In genomic region chr15:38650384-38650783, GRCh38 we compare ENCODE assay signal across 16 cellular contexts.
DNase-seq lines count a peak whose midpoint lies in the region; ATAC-seq lines count a peak whose summit lies in the region.
"Had no signal": no experiment of that assay in that cellular context is flagged by ENCODE, and none has a peak within 500 bp of the region (broad histone marks: within the 10 kb centered on the region; RNA-seq: fewer than 3 reads in every experiment).

No MANE protein-coding gene starts in this region.

- H3K4me1 Mint-ChIP-seq in T-helper 2 cell treated with Interferon-gamma antibody and Interleukin-4, amounts not matched to agents 5 μg/mL and 100 μg/mL, for 36 hours (ENCODE audit: low read depth): peaks cover 67% of the 10 kb centered on the region
- H3K4me1 Mint-ChIP-seq in activated naive CD8-positive, alpha-beta T cell treated with anti-CD3 and anti-CD28 coated beads, Interleukin-2, amount 10 ng/mL, durations not matched to agents 7 days and 5 days: peaks cover 72% of the 10 kb centered on the region
- peaks cover 63 to 67% of the 10 kb centered on the region in 2 donors for H3K4me1 Mint-ChIP-seq in natural killer cell treated with Interleukin-12 subunit alpha and Interleukin-12 subunit beta and Interleukin-15 and Interleukin-18, amount 100 ng/mL, for 72 hours (ENCODE audit: low read depth in 2 of 2)

- no peaks in the 10 kb centered on the region for H3K36me3 ChIP-seq in Karpas-422 (ENCODE audit: insufficient read depth, low read length)
- H3K36me3 ChIP-seq: ascending aorta, lower lobe of right lung, stomach had no signal

- no peak for ATAC-seq in activated naive CD8-positive, alpha-beta T cell treated with anti-CD3 and anti-CD28 coated beads, Interleukin-2, amount 10 ng/mL, durations not matched to agents 7 days and 5 days (ENCODE audit: low read depth)
- ATAC-seq in natural killer cell treated with Interleukin-12 subunit alpha and Interleukin-12 subunit beta and Interleukin-15 and Interleukin-18, amount 100 ng/mL, for 72 hours: no peak
- no peak for ATAC-seq in left lobe of liver
- ATAC-seq: lower lobe of right lung, Right ventricle myocardium inferior had no signal

- H3K27ac Mint-ChIP-seq in T-helper 2 cell treated with Interferon-gamma antibody and Interleukin-4, amounts not matched to agents 5 μg/mL and 100 μg/mL, for 36 hours: peak overlapping the region; percentile 94
- H3K27ac Mint-ChIP-seq in activated naive CD8-positive, alpha-beta T cell treated with anti-CD3 and anti-CD28 coated beads, Interleukin-2, amount 10 ng/mL, durations not matched to agents 7 days and 5 days: peak overlapping the region; percentile 97
- H3K27ac Mint-ChIP-seq in natural killer cell treated with Interleukin-12 subunit alpha and Interleukin-12 subunit beta and Interleukin-15 and Interleukin-18, amount 100 ng/mL, for 72 hours: peak overlapping the region; percentile 94 to 97
- H3K27ac Mint-ChIP-seq: nephron had no signal

- DNase-seq in T-helper 2 cell treated with Interferon-gamma antibody and Interleukin-4, amounts not matched to agents 5 μg/mL and 100 μg/mL, for 36 hours (ENCODE audit: low spot score): no peak
- DNase-seq in T-helper 2 cell (no peak), Karpas-422 (peak; percentile 89), middle frontal gyrus (ENCODE audit: extremely low spot score, low spot score) (no peak), left lobe of liver (ENCODE audit: low spot score) (no peak), D341Med (ENCODE audit: low spot score) (no peak)
- DNase-seq in activated naive CD8-positive, alpha-beta T cell treated with anti-CD3 and anti-CD28 coated beads, Interleukin-2, amount 10 ng/mL, durations not matched to agents 7 days and 5 days: no peak
- DNase-seq in natural killer cell treated with Interleukin-12 subunit alpha and Interleukin-12 subunit beta and Interleukin-15 and Interleukin-18, amount 100 ng/mL, for 72 hours (ENCODE audit: low spot score): no peak
- DNase-seq: activated CD4-positive, CD25-positive, alpha-beta regulatory T cell treated with anti-CD3 and anti-CD28 coated beads, Interleukin-2, amount 50 U/mL, for 72 hours; lower lobe of right lung; NCI-H446; stomach had no signal

- H3K27ac ChIP-seq in Karpas-422 (ENCODE audit: low read length): peak overlapping the region; percentile 97
- H3K27ac ChIP-seq: ascending aorta, epithelial cell of prostate, lower lobe of right lung, stomach had no signal

- peak overlapping the region; percentile 69 for H3K9ac ChIP-seq in Karpas-422 (ENCODE audit: low read length)

- peak overlapping the region; percentile 86 for H3K4me3 Mint-ChIP-seq in T-helper 2 cell treated with Interferon-gamma antibody and Interleukin-4, amounts not matched to agents 5 μg/mL and 100 μg/mL, for 36 hours
- H3K4me3 Mint-ChIP-seq in activated naive CD8-positive, alpha-beta T cell treated with anti-CD3 and anti-CD28 coated beads, Interleukin-2, amount 10 ng/mL, durations not matched to agents 7 days and 5 days: peak overlapping the region; percentile 84
- peak overlapping the region; percentile 73 for H3K4me3 Mint-ChIP-seq in natural killer cell treated with Interleukin-12 subunit alpha and Interleukin-12 subunit beta and Interleukin-15 and Interleukin-18, amount 100 ng/mL, for 72 hours
- H3K4me3 Mint-ChIP-seq: nephron had no signal

- no peaks in the 10 kb centered on the region for H3K27me3 ChIP-seq in Karpas-422 (ENCODE audit: low read length)
- H3K27me3 ChIP-seq: ascending aorta, stomach had no signal

- H3K79me2 ChIP-seq in Karpas-422 (ENCODE audit: low read length): no peaks in the 10 kb centered on the region

- POLR2A ChIA-PET in activated naive CD8-positive, alpha-beta T cell treated with anti-CD3 and anti-CD28 coated beads, Interleukin-2, amount 10 ng/mL, durations not matched to agents 7 days and 5 days (lab: Charles Lee): interaction anchor here (0.9 to 8.6 kb wide), 10 partner anchors 8 to 153 kb away, joined by 3 to 256 read pairs (median 35); partner anchors contain the start of gene RASGRP1

- peak overlapping the region; percentile 75 for H3K4me2 ChIP-seq in Karpas-422 (ENCODE audit: low read depth, low read length, poor library complexity, severe bottlenecking)

- no peaks in the 10 kb centered on the region for H3K9me2 ChIP-seq in Karpas-422 (replicated peaks; ENCODE audit: insufficient read depth, low read length)

- H3K27me3 Mint-ChIP-seq in T-helper 2 cell treated with Interferon-gamma antibody and Interleukin-4, amounts not matched to agents 5 μg/mL and 100 μg/mL, for 36 hours (ENCODE audit: low read depth): no peaks in the 10 kb centered on the region
- no peaks in the 10 kb centered on the region for H3K27me3 Mint-ChIP-seq in activated naive CD8-positive, alpha-beta T cell treated with anti-CD3 and anti-CD28 coated beads, Interleukin-2, amount 10 ng/mL, durations not matched to agents 7 days and 5 days
- H3K27me3 Mint-ChIP-seq in natural killer cell treated with Interleukin-12 subunit alpha and Interleukin-12 subunit beta and Interleukin-15 and Interleukin-18, amount 100 ng/mL, for 72 hours: no peaks in the 10 kb centered on the region

- no peak overlapping the region for H2AFZ ChIP-seq in Karpas-422 (ENCODE audit: low read length)

- peaks cover 61% of the 10 kb centered on the region for H3K4me1 ChIP-seq in Karpas-422 (ENCODE audit: low read length)
- H3K4me1 ChIP-seq: ascending aorta, lower lobe of right lung had no signal

- peaks cover 14% of the 10 kb centered on the region for H3K36me3 Mint-ChIP-seq in T-helper 2 cell treated with Interferon-gamma antibody and Interleukin-4, amounts not matched to agents 5 μg/mL and 100 μg/mL, for 36 hours (ENCODE audit: low read depth)
- H3K36me3 Mint-ChIP-seq in activated naive CD8-positive, alpha-beta T cell treated with anti-CD3 and anti-CD28 coated beads, Interleukin-2, amount 10 ng/mL, durations not matched to agents 7 days and 5 days: peaks cover 14% of the 10 kb centered on the region
- H3K36me3 Mint-ChIP-seq in natural killer cell treated with Interleukin-12 subunit alpha and Interleukin-12 subunit beta and Interleukin-15 and Interleukin-18, amount 100 ng/mL, for 72 hours: peaks cover 13% of the 10 kb centered on the region

- peaks cover 10% of the 10 kb centered on the region for H3K9me3 Mint-ChIP-seq in T-helper 2 cell treated with Interferon-gamma antibody and Interleukin-4, amounts not matched to agents 5 μg/mL and 100 μg/mL, for 36 hours
- no peaks in the 10 kb centered on the region for H3K9me3 Mint-ChIP-seq in activated naive CD8-positive, alpha-beta T cell treated with anti-CD3 and anti-CD28 coated beads, Interleukin-2, amount 10 ng/mL, durations not matched to agents 7 days and 5 days
- no peaks in the 10 kb centered on the region for H3K9me3 Mint-ChIP-seq in natural killer cell treated with Interleukin-12 subunit alpha and Interleukin-12 subunit beta and Interleukin-15 and Interleukin-18, amount 100 ng/mL, for 72 hours
- H3K9me3 Mint-ChIP-seq: nephron had no signal

- 0 out of 2 replicates have a peak, but pooled peaks cover 4% of the 10 kb centered on the region for H3K9me3 ChIP-seq in Karpas-422 (ENCODE audit: low read length)
- H3K9me3 ChIP-seq: ascending aorta, lower lobe of right lung, stomach had no signal

- peak overlapping the region; percentile 54 for H3K4me3 ChIP-seq in Karpas-422 (ENCODE audit: low read length)
- H3K4me3 ChIP-seq: ascending aorta, lower lobe of right lung, stomach had no signal

- H4K20me1 ChIP-seq in Karpas-422 (ENCODE audit: insufficient read depth, low read depth, low read length): no peaks in the 10 kb centered on the region
